Comparison of ENCODE assay signal across 13 cellular contexts in the genomic region with DNA sequence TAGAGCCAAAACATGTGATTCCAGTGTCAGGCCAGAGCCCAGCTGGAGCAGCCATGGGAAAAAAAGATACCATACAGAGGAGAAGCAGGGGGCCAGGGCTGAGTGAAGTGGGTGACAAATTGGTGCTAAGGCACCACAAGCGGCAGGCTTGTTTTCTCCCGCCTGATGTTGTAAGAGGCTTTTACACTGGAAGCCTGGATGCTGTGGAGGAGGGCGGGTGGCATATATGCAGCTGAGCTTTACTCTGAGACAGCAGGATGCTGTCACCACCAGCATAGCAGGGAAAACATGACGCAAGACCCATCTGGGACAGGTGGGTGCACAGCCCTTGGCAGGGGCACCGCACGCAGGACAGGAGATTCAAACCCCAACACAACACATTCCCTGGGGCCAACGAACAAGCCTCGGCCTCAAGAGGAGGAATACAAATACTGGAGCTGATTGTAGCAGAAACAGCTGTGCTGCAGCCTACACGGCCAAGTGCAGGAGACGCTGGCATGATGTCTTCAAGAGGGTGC.
DNase-seq lines count a peak whose midpoint lies in the region; ATAC-seq and TF ChIP-seq lines count a peak whose summit lies in the region.
"Had no signal": no experiment of that assay in that cellular context is flagged by ENCODE, and none has a peak within 500 bp of the region (broad histone marks: within the 10 kb centered on the region; RNA-seq: fewer than 3 reads in every experiment).

No MANE protein-coding gene starts in this region.

- intact Hi-C loops in Panc1 (cut with micrococcal nuclease; ENCODE audit: unreplicated experiment) (no loop called here), head of caudate nucleus (cut with DNase I) (loop anchor here (5.0 kb wide), 1 partner anchor 99 kb away; no protein-coding TSS in a partner anchor), gastrocnemius medialis (cut with DNase I; ENCODE audit: low total_unique reads) (no loop called here)

- H3K4me1 ChIP-seq in Panc1 (ENCODE audit: control insufficient read depth, insufficient read depth, low read length) (no peaks in the 10 kb centered on the region; the same call in 1 of the 2 replicates), rectal smooth muscle tissue (ENCODE audit: control insufficient read depth, insufficient read depth, low read length) (peaks cover 21% of the 10 kb centered on the region), gastrocnemius medialis (peaks cover 0 to 6% of the 10 kb centered on the region in 2 donors)

- H3K4me3 ChIP-seq in H7 (ENCODE audit: insufficient read depth, low read depth, low read length), result no peak overlapping the region
- no peak overlapping the region for H3K4me3 ChIP-seq in Panc1 (ENCODE audit: low read depth in 2 of 2, low read length in 2 of 2)
- no peak overlapping the region for H3K4me3 ChIP-seq in rectal smooth muscle tissue (ENCODE audit: low read length)
- H3K4me3 ChIP-seq in gastrocnemius medialis, result no peak overlapping the region

- H3K27me3 ChIP-seq in H7 (ENCODE audit: control insufficient read depth, insufficient read depth, low read length) (no peaks in the 10 kb centered on the region), Panc1 (ENCODE audit: control insufficient read depth, insufficient read depth, low read length) (no peaks in the 10 kb centered on the region), rectal smooth muscle tissue (ENCODE audit: control insufficient read depth, insufficient read depth, low read length) (no peaks in the 10 kb centered on the region), gastrocnemius medialis (no peaks in the 10 kb centered on the region)

- H3K36me3 ChIP-seq in H7 (replicated peaks; ENCODE audit: control insufficient read depth, insufficient read depth, low read length), result no peaks in the 10 kb centered on the region
- no peaks in the 10 kb centered on the region; the same call in 1 of the 2 replicates for H3K36me3 ChIP-seq in Panc1 (ENCODE audit: control insufficient read depth, insufficient read depth, low read length)
- no peaks in the 10 kb centered on the region for H3K36me3 ChIP-seq in rectal smooth muscle tissue (ENCODE audit: control insufficient read depth, insufficient read depth, low read length)
- H3K36me3 ChIP-seq in gastrocnemius medialis, result no peaks in the 10 kb centered on the region

- no peak overlapping the region for H3K27ac ChIP-seq in Panc1 (ENCODE audit: low read length)
- H3K27ac ChIP-seq in rectal smooth muscle tissue (ENCODE audit: low read depth, low read length), result peak overlapping the region; percentile 72
- no peak overlapping the region for H3K27ac ChIP-seq in gastrocnemius medialis

- POLR2A ChIA-PET in Panc1 (lab: Charles Lee), result no interaction called here

- no peaks in the 10 kb centered on the region for H3K9me3 ChIP-seq in Panc1 (ENCODE audit: control insufficient read depth, insufficient read depth, low read depth, low read length)
- H3K9me3 ChIP-seq in gastrocnemius medialis, result no peaks in the 10 kb centered on the region

- in situ Hi-C loops in Panc1 (cut with HindIII; ENCODE audit: low pct_unique_long_range_greater_than_20kb, low sequenced_read_pairs) (no loop called here), gastrocnemius medialis (cut with MboI; ENCODE audit: low sequenced_read_pairs in 4 of 4) (no loop called here)

- BruUV-seq in Panc1 (replicated peaks; lab: Mats Ljungman, UMichigan), result no TSS peak

- no peak overlapping the region for H3K9ac ChIP-seq in rectal smooth muscle tissue (ENCODE audit: low read length)

- no peak for TF ChIP-seq POLR2A in gastrocnemius medialis (IDR thresholded peaks at IDR 0.05)

- CTCF ChIA-PET in Panc1 (lab: Charles Lee), result no interaction called here

- peak; percentile 48; the same call in 1 of the 2 replicates for ATAC-seq in Panc1
- ATAC-seq in GM18519 (IDR thresholded peaks at IDR 0.05; ENCODE audit: low FRiP score, unreplicated experiment), result no peak
- no peak for ATAC-seq in GM21360 (IDR thresholded peaks at IDR 0.05; ENCODE audit: unreplicated experiment)
- ATAC-seq in gastrocnemius medialis, result no peak

- DNase-seq in H7, result peak; percentile 8
- DNase-seq in Panc1 (ENCODE audit: low read depth, low spot score), result no peak
- DNase-seq in head of caudate nucleus, result peak; percentile 45 to 91 (median 76)
- DNase-seq in T-helper 9 cell, result no peak
- DNase-seq in gastrocnemius medialis, result no peak
- DNase-seq: activated CD4-positive, alpha-beta T cell treated with anti-CD3 and anti-CD28 coated beads for 4 hours; activated naive CD4-positive, alpha-beta T cell; DMS53; effector CD8-positive, alpha-beta T cell; NCI-H146 had no signal

- TF ChIP-seq CTCF in Panc1 (IDR thresholded peaks at IDR 0.05) (no peak), gastrocnemius medialis (IDR thresholded peaks at IDR 0.05 in 4 of 5, conservative IDR thresholded peaks at IDR 0.05 in 1 of 5) (no peak)

Comparison
In these comparisons a context has a peak if more than half of its experiments do, and no peak if none do; other contexts are left out.
1. DNase-seq: peak in H7 (single experiment) and head of caudate nucleus (42 of 42); none in Panc1 (single experiment), T-helper 9 cell (single experiment) and gastrocnemius medialis (0 of 2).